8 cellular contexts compared by ENCODE assay signal in the genomic region with DNA sequence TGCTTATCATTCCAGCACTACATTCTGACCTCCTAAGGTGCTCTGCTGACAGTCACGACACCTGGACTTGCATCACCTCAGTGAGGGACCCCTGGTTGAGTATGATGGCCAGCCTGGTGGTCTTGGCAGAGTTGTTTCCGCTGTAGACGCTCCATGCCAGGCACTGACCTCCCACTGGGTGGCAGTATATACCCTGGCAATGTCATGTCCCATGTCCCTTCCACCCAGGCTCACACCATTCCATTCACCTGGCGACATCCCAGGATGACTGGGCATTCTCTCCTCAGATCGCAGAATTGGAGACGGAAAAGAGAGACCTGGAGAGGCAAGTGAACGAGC. TPM values are rescaled to one million over a fixed set of nuclear protein-coding genes. Genes with fewer than 3 reads are reported as not detected.
DNase-seq lines count a peak whose midpoint lies in the region; ATAC-seq, FAIRE-seq and TF ChIP-seq lines count a peak whose summit lies in the region.

No MANE protein-coding gene starts in this region.

- TF ChIP-seq RAD21 in K562 (CRISPR knock-in tag; conservative IDR thresholded peaks at IDR 0.05 in 1 of 2, IDR thresholded peaks at IDR 0.05 in 1 of 2): peak; percentile 27 to 72

- ATAC-seq in K562 (peak; percentile 70), naive B cell (ENCODE audit: low read depth in 2 of 2) (peak in 1 of 2 donors; percentile 44), GM19452 (IDR thresholded peaks at IDR 0.05; ENCODE audit: unreplicated experiment) (no peak)

- H3K27me3 Mint-ChIP-seq in naive B cell: peaks cover 7 to 18% (median 14%) of the 10 kb centered on the region in 3 donors

- DNase-seq in RKO (ENCODE audit: low spot score): peak; percentile 21
- peak; percentile 56 to 66 (median 61) for DNase-seq in K562 (ENCODE audit: extremely low read depth in 1 of 4, low spot score in 3 of 4)
- peak; percentile 20 for DNase-seq in naive B cell
- no peak for DNase-seq in NOMO-1 treated with DMSO at 0.1 percent for 48 hours (lab: John Stamatoyannopoulos, UW; ENCODE audit: unreplicated experiment)
- no peak for DNase-seq in middle frontal gyrus (ENCODE audit: extremely low spot score, low spot score)

- WGBS in K562 (ENCODE audit: insufficient coverage, low coverage, missing lambda C conversion rate): 91% methylated on average over 7 of the region's 7 CpGs

- peak; percentile 35 for FAIRE-seq in K562 (lab: Jason Lieb, UNC)

- no peaks in the 10 kb centered on the region for H3K9me3 ChIP-seq in K562 (replicated peaks; ENCODE audit: control insufficient read depth, insufficient read depth, low read depth, low read length)

- H3K4me1 ChIP-seq in K562 (replicated peaks in 1 of 2; ENCODE audit: control insufficient read depth in 2 of 2, insufficient read depth in 2 of 2, low read length in 2 of 2): peaks cover 57% of the 10 kb centered on the region in 2 experiments

- no peak overlapping the region for H3K4me2 ChIP-seq in K562 (ENCODE audit: insufficient read depth, low read length)

- TF ChIP-seq EP300 in K562 (IDR thresholded peaks at IDR 0.05; ENCODE audit: low read length): no peak

- H3K27ac ChIP-seq in 22Rv1 (no peak overlapping the region), K562 (ENCODE audit: extremely low read depth, low read depth, low read length) (no peak overlapping the region; the same call in 2 of the 3 replicates)

- H3K27ac Mint-ChIP-seq in naive B cell: peak overlapping the region in 2 of 6 donors; percentile 39 to 89

- intact Hi-C loops in K562 (cut with micrococcal nuclease): loop anchor here (5.0 kb wide), 1 partner anchor 121 kb away; no protein-coding TSS in a partner anchor

- H3K9me1 ChIP-seq in K562 (ENCODE audit: control insufficient read depth, insufficient read depth, low read length): peaks cover 4% of the 10 kb centered on the region

- no peaks in the 10 kb centered on the region for H3K9me3 Mint-ChIP-seq in naive B cell

- in situ Hi-C loops in K562 (cut with MboI): no loop called here

- BruUV-seq in K562 (replicated peaks; lab: Mats Ljungman, UMichigan): no TSS peak

- H3K36me3 ChIP-seq in K562 (ENCODE audit: control insufficient read depth, insufficient read depth, low read length): peaks cover 40% of the 10 kb centered on the region

- H3K79me2 ChIP-seq in K562 (ENCODE audit: control insufficient read depth, insufficient read depth, low read length): no peaks in the 10 kb centered on the region

- no peak overlapping the region for H3K4me3 Mint-ChIP-seq in naive B cell

- 0 out of 2 replicates have a peak, but pooled peaks cover 4% of the 10 kb centered on the region for H4K20me1 ChIP-seq in K562 (replicated peaks; ENCODE audit: control insufficient read depth, insufficient read depth, low read length)

- peaks cover 0 to 6% of the 10 kb centered on the region in 2 donors for H3K36me3 Mint-ChIP-seq in naive B cell

- H3K9ac ChIP-seq in K562 (ENCODE audit: insufficient read depth in 1 of 2, low read depth in 2 of 2, low read length in 2 of 2): peak overlapping the region in 1 of 2 experiments; percentile 57; a peak in 1 of 4 replicates

- POLR2A ChIA-PET in K562 (lab: Yijun Ruan, JAX): interaction anchor here (0.7 to 1.2 kb wide), 2 partner anchors 107 to 129 kb away, joined by 3 read pairs; a partner anchor contains a TSS

- TF ChIP-seq CTCF in 22Rv1 (IDR thresholded peaks at IDR 0.05): peak; percentile 81
- TF ChIP-seq CTCF in GM12872 (IDR thresholded peaks at IDR 0.05; ENCODE audit: insufficient read depth, low read depth, low read length): peak; percentile 76
- TF ChIP-seq CTCF in K562 (IDR thresholded peaks at IDR 0.05 in 2 of 3, conservative IDR thresholded peaks at IDR 0.05 in 1 of 3; ENCODE audit: insufficient read depth in 2 of 3, low read depth in 1 of 3, low read length in 3 of 3): peak; percentile 68 to 89 (median 76)

- H3K27me3 ChIP-seq in K562 (ENCODE audit: control insufficient read depth in 2 of 2, insufficient read depth in 2 of 2, low read length in 2 of 2): no peaks in the 10 kb centered on the region

- CTCF ChIA-PET in K562 (lab: Yijun Ruan, JAX; ENCODE audit: low intra/inter-chr PET ratio): interaction anchor here (0.6 to 0.9 kb wide), 2 partner anchors 94 to 121 kb away, joined by 3 read pairs; no protein-coding TSS in a partner anchor

- H3K4me1 Mint-ChIP-seq in naive B cell: peaks cover 0 to 3% (median 2%) of the 10 kb centered on the region in 3 donors

- no peak for TF ChIP-seq POLR2A in K562 (conservative IDR thresholded peaks at IDR 0.05)

- H2AFZ ChIP-seq in K562 (ENCODE audit: low read depth, low read length): no peak overlapping the region

- H3K4me3 ChIP-seq in K562: no peak overlapping the region

RNA-seq across cellular contexts. Expression of a gene that starts 5.0 kb away (rescaled TPM):
- 0.99 and 3.3 TPM in 2 replicates for total RNA-seq in K562 (2011; cell fraction: chromatin; rRNA removed; ENCODE audit: low replicate concordance)
- total RNA-seq in K562 (2011; cell fraction: nucleolus; rRNA removed): 1.7 and 2.8 TPM in 2 replicates
- total RNA-seq in K562 (2011; cell fraction: nucleoplasm; rRNA removed): 1.6 and 3.2 TPM in 2 replicates
- total RNA-seq in K562 (2014; rRNA removed) (0.78 and 1.0 TPM in 2 replicates), K562 (2014; rRNA removed; fragmentation: Illumina TruSeq; extraction: Trizol) (0.87 and 1.1 TPM in 2 replicates), K562 (2015; rRNA removed; fragmentation: Illumina TruSeq; extraction: Trizol) (0.72 and 1.2 TPM in 2 replicates), K562 (2021) (0.89 and 2.2 TPM in 2 replicates)
- polyA plus RNA-seq in K562 (2011; rRNA removed) (1.0 and 1.2 TPM in 2 replicates), K562 (2014; fragmentation: Illumina TruSeq; extraction: Trizol) (1.3 and 1.7 TPM in 2 replicates), K562 (2014; fragmentation: Nextera tagmentation; extraction: Ambion mirVana) (1 to 10 TPM in 1 of 2 experiments, under 1 TPM in 1; 0.87 to 2.0 TPM), K562 (2014; rRNA removed) (1.5 and 5.6 TPM in 2 replicates), naive B cell (ENCODE audit: low read depth in 6 of 6) (under 1 TPM in 4 of 6 donors, not detected in 2; 0.08 to 0.18 (median 0.14) TPM)
- 0.91 and 1.5 TPM in 2 replicates for polyA plus RNA-seq in K562 (2011; cell fraction: cytosol; rRNA removed)
- polyA plus RNA-seq in K562 (2011; cell fraction: nucleus; rRNA removed): 4.1 and 9.0 TPM in 2 replicates
- 2.0 and 4.5 TPM in 2 replicates for polyA plus RNA-seq in K562 (2012)
- 0.48 and 0.84 TPM in 2 replicates for polyA minus RNA-seq in K562 (2011; rRNA and poly(A)+ RNA removed)
- 0.38 and 2.1 TPM in 2 replicates for polyA minus RNA-seq in K562 (2011; cell fraction: cytosol; rRNA and poly(A)+ RNA removed)
- 1.4 and 2.0 TPM in 2 replicates for polyA minus RNA-seq in K562 (2011; cell fraction: nucleus; rRNA and poly(A)+ RNA removed)

RNA-seq across cellular contexts. Expression of a gene that starts 7.7 kb away (rescaled TPM):
- 51.3 and 57.9 TPM in 2 replicates for total RNA-seq in K562 (2011; cell fraction: chromatin; rRNA removed; ENCODE audit: low replicate concordance)
- 47.7 and 48.7 TPM in 2 replicates for total RNA-seq in K562 (2011; cell fraction: nucleolus; rRNA removed)
- total RNA-seq in K562 (2011; cell fraction: nucleoplasm; rRNA removed): 49.1 and 51.2 TPM in 2 replicates
- total RNA-seq in K562 (2014; rRNA removed) (25.7 and 25.9 TPM in 2 replicates), K562 (2014; rRNA removed; fragmentation: Illumina TruSeq; extraction: Trizol) (12.9 and 15.2 TPM in 2 replicates), K562 (2015; rRNA removed; fragmentation: Illumina TruSeq; extraction: Trizol) (15.3 and 16.6 TPM in 2 replicates), K562 (2021) (23.7 and 25.8 TPM in 2 replicates)
- polyA plus RNA-seq in K562 (2011; rRNA removed) (12.0 and 13.7 TPM in 2 replicates), K562 (2014; fragmentation: Illumina TruSeq; extraction: Trizol) (11.9 and 14.6 TPM in 2 replicates), K562 (2014; fragmentation: Nextera tagmentation; extraction: Ambion mirVana) (1 to 10 TPM; 2.9 TPM), K562 (2014; rRNA removed) (11.5 and 15.4 TPM in 2 replicates), naive B cell (ENCODE audit: low read depth in 6 of 6) (1 to 10 TPM in 5 of 6 donors, not detected in 1; 4.0 to 6.9 (median 4.2) TPM)
- polyA plus RNA-seq in K562 (2011; cell fraction: cytosol; rRNA removed): 6.4 and 13.1 TPM in 2 replicates
- polyA plus RNA-seq in K562 (2011; cell fraction: nucleus; rRNA removed): 14.2 and 17.2 TPM in 2 replicates
- polyA plus RNA-seq in K562 (2012): 6.4 and 8.7 TPM in 2 replicates
- polyA minus RNA-seq in K562 (2011; rRNA and poly(A)+ RNA removed): 20.7 and 23.2 TPM in 2 replicates
- polyA minus RNA-seq in K562 (2011; cell fraction: cytosol; rRNA and poly(A)+ RNA removed): 11.4 and 12.1 TPM in 2 replicates
- polyA minus RNA-seq in K562 (2011; cell fraction: nucleus; rRNA and poly(A)+ RNA removed): 24.5 and 45.4 TPM in 2 replicates

RNA-seq across cellular contexts. Expression of a gene that starts 34.0 kb away (rescaled TPM):
- 189 and 334 TPM in 2 replicates for total RNA-seq in K562 (2011; cell fraction: chromatin; rRNA removed; ENCODE audit: low replicate concordance)
- total RNA-seq in K562 (2011; cell fraction: nucleolus; rRNA removed): 134 and 160 TPM in 2 replicates
- 181 and 229 TPM in 2 replicates for total RNA-seq in K562 (2011; cell fraction: nucleoplasm; rRNA removed)
- 245 and 263 TPM in 2 replicates for total RNA-seq in K562 (2014; rRNA removed)
- 343 and 388 TPM in 2 replicates for total RNA-seq in K562 (2014; rRNA removed; fragmentation: Illumina TruSeq; extraction: Trizol)
- 330 and 347 TPM in 2 replicates for total RNA-seq in K562 (2015; rRNA removed; fragmentation: Illumina TruSeq; extraction: Trizol)
- 145 and 156 TPM in 2 replicates for total RNA-seq in K562 (2021)
- 132 and 165 TPM in 2 replicates for polyA plus RNA-seq in K562 (2011; rRNA removed)
- polyA plus RNA-seq in K562 (2011; cell fraction: cytosol; rRNA removed): 37.0 and 52.4 TPM in 2 replicates
- 99.3 and 135 TPM in 2 replicates for polyA plus RNA-seq in K562 (2011; cell fraction: nucleus; rRNA removed)
- polyA plus RNA-seq in K562 (2012): 109 and 153 TPM in 2 replicates
- polyA plus RNA-seq in K562 (2014; fragmentation: Illumina TruSeq; extraction: Trizol): 253 and 318 TPM in 2 replicates
- 100 to 1,000 TPM; 166 to 371 TPM for polyA plus RNA-seq in K562 (2014; fragmentation: Nextera tagmentation; extraction: Ambion mirVana)
- 205 and 232 TPM in 2 replicates for polyA plus RNA-seq in K562 (2014; rRNA removed)
- polyA minus RNA-seq in K562 (2011; rRNA and poly(A)+ RNA removed): 223 and 224 TPM in 2 replicates
- polyA minus RNA-seq in K562 (2011; cell fraction: cytosol; rRNA and poly(A)+ RNA removed): 118 and 127 TPM in 2 replicates
- polyA minus RNA-seq in K562 (2011; cell fraction: nucleus; rRNA and poly(A)+ RNA removed): 104 and 173 TPM in 2 replicates
- 10 to 100 TPM; 38.1 to 57.6 (median 45.4) TPM for polyA plus RNA-seq in naive B cell (ENCODE audit: low read depth in 6 of 6)

RNA-seq across cellular contexts. Expression of a gene that starts 47.2 kb away (rescaled TPM):
- total RNA-seq in K562 (2011; cell fraction: chromatin; rRNA removed; ENCODE audit: low replicate concordance): 74.7 and 79.0 TPM in 2 replicates
- 41.5 and 45.5 TPM in 2 replicates for total RNA-seq in K562 (2011; cell fraction: nucleolus; rRNA removed)
- 60.9 and 81.0 TPM in 2 replicates for total RNA-seq in K562 (2011; cell fraction: nucleoplasm; rRNA removed)
- total RNA-seq in K562 (2014; rRNA removed) (111 and 137 TPM in 2 replicates), K562 (2014; rRNA removed; fragmentation: Illumina TruSeq; extraction: Trizol) (95.0 and 113 TPM in 2 replicates), K562 (2015; rRNA removed; fragmentation: Illumina TruSeq; extraction: Trizol) (89.2 and 92.3 TPM in 2 replicates), K562 (2021) (86.4 and 93.8 TPM in 2 replicates)
- polyA plus RNA-seq in K562 (2011; rRNA removed) (70.0 and 77.3 TPM in 2 replicates), K562 (2014; fragmentation: Illumina TruSeq; extraction: Trizol) (118 and 151 TPM in 2 replicates), K562 (2014; fragmentation: Nextera tagmentation; extraction: Ambion mirVana) (10 to 100 TPM; 55.0 to 66.3 TPM), K562 (2014; rRNA removed) (109 and 110 TPM in 2 replicates), naive B cell (ENCODE audit: low read depth in 6 of 6) (100 to 1,000 TPM; 137 to 208 (median 175) TPM)
- 37.7 and 68.5 TPM in 2 replicates for polyA plus RNA-seq in K562 (2011; cell fraction: cytosol; rRNA removed)
- polyA plus RNA-seq in K562 (2011; cell fraction: nucleus; rRNA removed): 50.0 and 63.0 TPM in 2 replicates
- polyA plus RNA-seq in K562 (2012): 67.6 and 77.9 TPM in 2 replicates
- polyA minus RNA-seq in K562 (2011; rRNA and poly(A)+ RNA removed): 36.0 and 44.0 TPM in 2 replicates
- 20.2 and 28.3 TPM in 2 replicates for polyA minus RNA-seq in K562 (2011; cell fraction: cytosol; rRNA and poly(A)+ RNA removed)
- 30.8 and 52.4 TPM in 2 replicates for polyA minus RNA-seq in K562 (2011; cell fraction: nucleus; rRNA and poly(A)+ RNA removed)

Comparison
In these comparisons a context has a peak if more than half of its experiments do, and no peak if none do; other contexts are left out.
1. DNase-seq: peak in RKO (single experiment), K562 (4 of 4) and naive B cell (single experiment); none in NOMO-1 treated with DMSO at 0.1 percent for 48 hours (single experiment) and middle frontal gyrus (single experiment).
2. Peak in every context shown above with its lines, with median percentiles within 50 percentile points of each other: CTCF ChIP-seq.